ENCODE assay signal across 8 cellular contexts in genomic region chr13:98476538-98476966, GRCh38.
DNase-seq lines count a peak whose midpoint lies in the region; ATAC-seq and TF ChIP-seq lines count a peak whose summit lies in the region.

No MANE protein-coding gene starts in this region.

- ATAC-seq in GM19397 (IDR thresholded peaks at IDR 0.05; ENCODE audit: unreplicated experiment) (peak; percentile 93), HG03469 (IDR thresholded peaks at IDR 0.05; ENCODE audit: unreplicated experiment) (peak; percentile 94)

- H3K27ac ChIP-seq in liver (ENCODE audit: low read depth in 1 of 2, low read length in 2 of 2), result peak overlapping the region; percentile 35 to 72

- H3K27me3 ChIP-seq in liver (ENCODE audit: control insufficient read depth in 4 of 4, insufficient read depth in 4 of 4, low read length in 3 of 4), result no peaks in the 10 kb centered on the region

- no peak overlapping the region for H3K9ac ChIP-seq in liver (ENCODE audit: low read depth in 1 of 2, low read length in 2 of 2)

- H3K36me3 ChIP-seq in liver (ENCODE audit: control insufficient read depth in 4 of 4, insufficient read depth in 3 of 4, low read depth in 1 of 4, low read length in 3 of 4), result peaks cover 0 to 5% (median 3%) of the 10 kb centered on the region in 4 donors

- H3K4me3 ChIP-seq in AG09309 (ENCODE audit: control insufficient read depth, low read depth, low read length) (no peak overlapping the region), astrocyte of the spinal cord (ENCODE audit: low read depth, low read length) (no peak overlapping the region), liver (ENCODE audit: low read depth in 1 of 3, low read length in 3 of 3) (no peak overlapping the region)

- WGBS in liver, result 31% methylated on average over 13 of the region's 13 CpGs

- peaks cover 23 to 59% (median 51%) of the 10 kb centered on the region in 4 donors for H3K4me1 ChIP-seq in liver (ENCODE audit: control insufficient read depth in 4 of 4, insufficient read depth in 4 of 4, low read length in 3 of 4)

- in situ Hi-C loops in astrocyte of the spinal cord (cut with HindIII; ENCODE audit: low sequenced_read_pairs), result no loop called here

- DNase-seq in AG09309 (ENCODE audit: low read depth), result peak; percentile 71
- peak; percentile 71 for DNase-seq in T1000 (lab: John Stamatoyannopoulos, UW)
- DNase-seq in astrocyte of the spinal cord (ENCODE audit: low read depth, low spot score), result peak; percentile 87
- peak; percentile 71 to 83 for DNase-seq in stimulated activated CD8-positive, alpha-beta memory T cell treated with anti-CD3 and anti-CD28 coated beads, Interleukin-2, amount 100 ng/mL, for 48 hours (ENCODE audit: low read depth in 2 of 2)
- DNase-seq in NCI-H2107 treated with DMSO at 0.1 percent for 48 hours (lab: John Stamatoyannopoulos, UW; ENCODE audit: unreplicated experiment), result no peak

- peak; percentile 56 to 70 for TF ChIP-seq RAD21 in liver (IDR thresholded peaks at IDR 0.05)

- no peaks in the 10 kb centered on the region for H3K9me3 ChIP-seq in liver (ENCODE audit: control insufficient read depth in 4 of 4, low read length in 3 of 4)

- TF ChIP-seq CTCF in AG09309 (IDR thresholded peaks at IDR 0.05; ENCODE audit: control insufficient read depth, insufficient read depth, low read depth, low read length, missing control alignments), result no peak
- TF ChIP-seq CTCF in astrocyte of the spinal cord (IDR thresholded peaks at IDR 0.05; ENCODE audit: low read depth, low read length), result no peak
- TF ChIP-seq CTCF in liver (IDR thresholded peaks at IDR 0.05; ENCODE audit: low read depth, low read length, missing input control), result no peak

TF ChIP-seq in liver, 16 proteins besides CTCF, POLR2A, EP300 and RAD21:
- TF ChIP-seq YY1 (IDR thresholded peaks at IDR 0.05) (peak; percentile 74), HNF4G (IDR thresholded peaks at IDR 0.05) (peak; percentile 81), GABPA (IDR thresholded peaks at IDR 0.05 in 1 of 2, conservative IDR thresholded peaks at IDR 0.05 in 1 of 2) (peak in 1 of 2 donors; percentile 72), REST (IDR thresholded peaks at IDR 0.05) (peak; percentile 46), RXRA (IDR thresholded peaks at IDR 0.05) (peak; percentile 97 to 99), FOXA1 (IDR thresholded peaks at IDR 0.05) (peak; percentile 43), TAF1 (conservative IDR thresholded peaks at IDR 0.05) (no peak), EGR1 (IDR thresholded peaks at IDR 0.05; ENCODE audit: low read depth in 2 of 2) (peak in 1 of 2 donors; percentile 64), MAX (IDR thresholded peaks at IDR 0.05) (peak; percentile 94), HNF4A (conservative IDR thresholded peaks at IDR 0.05) (peak; percentile 95 to 97), SP1 (IDR thresholded peaks at IDR 0.05) (peak; percentile 83), NR2F2 (IDR thresholded peaks at IDR 0.05) (peak; percentile 95), FOXA2 (IDR thresholded peaks at IDR 0.05) (peak; percentile 59), ZBTB33 (IDR thresholded peaks at IDR 0.05) (peak; percentile 84), ATF3 (IDR thresholded peaks at IDR 0.05) (peak; percentile 12), JUND (IDR thresholded peaks at IDR 0.05) (peak; percentile 71 to 88)
